In the genomic region with DNA sequence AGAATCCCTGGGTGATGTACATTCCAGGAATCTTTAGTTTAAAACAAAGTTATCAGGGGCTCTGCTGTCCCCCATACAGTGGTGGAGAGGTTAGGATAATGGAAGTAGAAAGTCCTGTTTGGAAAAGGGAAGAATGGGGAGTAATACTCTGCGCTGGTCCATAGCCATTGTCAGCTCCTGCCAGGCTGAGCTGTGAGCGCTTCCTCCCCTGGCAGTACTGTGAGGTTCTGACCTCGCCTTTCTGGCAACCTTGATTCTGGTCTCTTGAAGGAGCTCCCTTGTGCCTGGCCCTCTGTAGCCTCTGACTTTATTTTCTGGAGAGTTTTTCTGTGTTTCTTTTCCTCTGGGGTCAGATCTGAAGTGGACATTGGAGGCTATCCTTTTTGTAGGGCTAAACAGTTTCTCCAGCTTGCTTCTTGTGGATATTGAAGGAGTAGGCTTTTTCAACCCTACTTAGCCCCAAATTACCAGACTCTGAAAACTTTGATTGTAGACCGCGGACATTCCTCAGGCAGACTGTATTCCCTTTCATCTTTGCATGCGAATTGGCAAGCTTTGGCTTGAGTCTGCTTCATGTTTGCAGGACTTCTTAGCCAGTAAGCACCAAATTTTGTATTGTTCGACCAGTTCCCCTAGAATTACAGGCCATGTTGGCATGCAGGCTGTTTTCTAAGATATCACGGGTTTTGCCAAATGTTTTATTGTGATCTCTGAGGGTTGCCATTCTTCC, we compare ENCODE assay signal across 14 cellular contexts. TPM values are rescaled to one million over a fixed set of nuclear protein-coding genes. Genes with fewer than 3 reads are reported as not detected.
DNase-seq lines count a peak whose midpoint lies in the region; ATAC-seq and TF ChIP-seq lines count a peak whose summit lies in the region.
"Had no signal": no experiment of that assay in that cellular context is flagged by ENCODE, and none has a peak within 500 bp of the region (broad histone marks: within the 10 kb centered on the region; RNA-seq: fewer than 3 reads in every experiment).

No MANE protein-coding gene starts in this region.

- H3K4me3 Mint-ChIP-seq in natural killer cell, result no peak overlapping the region
- H3K4me3 Mint-ChIP-seq: activated CD8-positive, alpha-beta memory T cell treated with anti-CD3 and anti-CD28 coated beads, Interleukin-2, amount 10 ng/mL, durations not matched to agents 7 days and 5 days had no signal

- POLR2A ChIA-PET in Panc1 (lab: Charles Lee), result no interaction called here

- H3K4me1 Mint-ChIP-seq in natural killer cell, result peaks cover 33 to 42% of the 10 kb centered on the region in 2 donors
- H3K4me1 Mint-ChIP-seq: activated CD8-positive, alpha-beta memory T cell treated with anti-CD3 and anti-CD28 coated beads, Interleukin-2, amount 10 ng/mL, durations not matched to agents 7 days and 5 days had no signal

- H3K27ac ChIP-seq in Panc1 (ENCODE audit: low read length), result no peak overlapping the region
- H3K27ac ChIP-seq in esophagus (ENCODE audit: low read depth in 2 of 2, low read length in 1 of 2), result peak overlapping the region; percentile 74 to 81
- H3K27ac ChIP-seq in thyroid gland, result peak overlapping the region; percentile 43 to 52 (median 50)

- H3K4me1 ChIP-seq in Panc1 (ENCODE audit: control insufficient read depth, insufficient read depth, low read length) (no peaks in the 10 kb centered on the region), esophagus (ENCODE audit: control insufficient read depth in 2 of 2, insufficient read depth in 2 of 2, low read length in 1 of 2) (peaks cover 6 to 17% of the 10 kb centered on the region in 2 donors), mucosa of descending colon (ENCODE audit: low read depth) (peaks cover 5% of the 10 kb centered on the region), thyroid gland (peaks cover 25 to 31% of the 10 kb centered on the region in 2 donors)

- no peak for TF ChIP-seq CTCF in Panc1 (IDR thresholded peaks at IDR 0.05)
- no peak for TF ChIP-seq CTCF in mucosa of descending colon (IDR thresholded peaks at IDR 0.05)
- TF ChIP-seq CTCF in thyroid gland (IDR thresholded peaks at IDR 0.05), result no peak
- TF ChIP-seq CTCF in natural killer cell (IDR thresholded peaks at IDR 0.05), result no peak

- H3K9me3 ChIP-seq in Panc1 (ENCODE audit: control insufficient read depth, insufficient read depth, low read depth, low read length), result no peaks in the 10 kb centered on the region
- no peaks in the 10 kb centered on the region for H3K9me3 ChIP-seq in esophagus (ENCODE audit: control insufficient read depth in 2 of 2, insufficient read depth in 1 of 2, low read depth in 1 of 2, low read length in 1 of 2)
- H3K9me3 ChIP-seq in mucosa of descending colon, result no peaks in the 10 kb centered on the region
- H3K9me3 ChIP-seq in thyroid gland, result no peaks in the 10 kb centered on the region

- H3K36me3 Mint-ChIP-seq in natural killer cell, result no peaks in the 10 kb centered on the region

- WGBS in esophagus, 2 donors, result 38 to 50% methylated on average over 8 of the region's 8 CpGs
- WGBS in thyroid gland, 2 donors, result 53 to 72% methylated on average over 8 of the region's 8 CpGs

- no peak for TF ChIP-seq POLR2A in thyroid gland (IDR thresholded peaks at IDR 0.05)

- H3K9me3 Mint-ChIP-seq in natural killer cell, result no peaks in the 10 kb centered on the region

- no TSS peak for BruUV-seq in Panc1 (replicated peaks; lab: Mats Ljungman, UMichigan)

- H3K27me3 Mint-ChIP-seq in natural killer cell (ENCODE audit: low read depth in 2 of 2), result no peaks in the 10 kb centered on the region
- H3K27me3 Mint-ChIP-seq: activated CD8-positive, alpha-beta memory T cell treated with anti-CD3 and anti-CD28 coated beads, Interleukin-2, amount 10 ng/mL, durations not matched to agents 7 days and 5 days had no signal

- H3K27me3 ChIP-seq in Panc1 (ENCODE audit: control insufficient read depth, insufficient read depth, low read length) (no peaks in the 10 kb centered on the region), esophagus (ENCODE audit: control insufficient read depth in 1 of 2, insufficient read depth in 2 of 2, low read length in 2 of 2) (no peaks in the 10 kb centered on the region), thyroid gland (no peaks in the 10 kb centered on the region)

- peak; percentile 44; the same call in 1 of the 2 replicates for ATAC-seq in Panc1
- peak; percentile 31 for ATAC-seq in mucosa of descending colon
- no peak for ATAC-seq in HG02970 (IDR thresholded peaks at IDR 0.05; ENCODE audit: low FRiP score, unreplicated experiment)
- ATAC-seq in natural killer cell, result no peak
- no peak for ATAC-seq in GM19467 (IDR thresholded peaks at IDR 0.05; ENCODE audit: unreplicated experiment)
- ATAC-seq: activated CD8-positive, alpha-beta memory T cell treated with anti-CD3 and anti-CD28 coated beads, Interleukin-2, amount 10 ng/mL, durations not matched to agents 7 days and 5 days had no signal

- in situ Hi-C loops in Panc1 (cut with HindIII; ENCODE audit: low pct_unique_long_range_greater_than_20kb, low sequenced_read_pairs), result no loop called here

- H3K36me3 ChIP-seq in Panc1 (ENCODE audit: control insufficient read depth, insufficient read depth, low read length) (no peaks in the 10 kb centered on the region), esophagus (ENCODE audit: control insufficient read depth in 2 of 2, insufficient read depth in 2 of 2, low read length in 1 of 2) (no peaks in the 10 kb centered on the region), mucosa of descending colon (ENCODE audit: low read depth) (no peaks in the 10 kb centered on the region), thyroid gland (no peaks in the 10 kb centered on the region)

- H3K27ac Mint-ChIP-seq in natural killer cell, result no peak overlapping the region
- H3K27ac Mint-ChIP-seq: activated CD8-positive, alpha-beta memory T cell treated with anti-CD3 and anti-CD28 coated beads, Interleukin-2, amount 10 ng/mL, durations not matched to agents 7 days and 5 days had no signal

- CTCF ChIA-PET in Panc1 (lab: Charles Lee), result interaction anchor here (0.6 kb wide), 1 partner anchor 73 kb away, joined by 6 read pairs; no protein-coding TSS in a partner anchor

- H3K4me3 ChIP-seq in Panc1 (ENCODE audit: low read depth in 2 of 2, low read length in 2 of 2) (no peak overlapping the region), esophagus (ENCODE audit: low read depth in 1 of 2, low read length in 2 of 2) (no peak overlapping the region), mucosa of descending colon (no peak overlapping the region), thyroid gland (replicated peaks in 1 of 3) (no peak overlapping the region)

- intact Hi-C loops in Panc1 (cut with micrococcal nuclease; ENCODE audit: unreplicated experiment) (no loop called here), mucosa of descending colon (cut with DNase I, micrococcal nuclease) (no loop called here), thyroid gland (cut with DNase I) (no loop called here), natural killer cell (cut with micrococcal nuclease) (no loop called here)

- DNase-seq in Panc1 (ENCODE audit: low read depth, low spot score) (no peak), mucosa of descending colon (no peak), thyroid gland (peak; percentile 47 to 61), NCI-H1930 (lab: John Stamatoyannopoulos, UW) (no peak), natural killer cell (no peak)
- DNase-seq: activated CD8-positive, alpha-beta memory T cell treated with anti-CD3 and anti-CD28 coated beads, Interleukin-2, amount 10 ng/mL, durations not matched to agents 7 days and 5 days; DMS153; NCI-H1092 treated with DMSO at 0.1 percent for 48 hours; stimulated activated naive CD4-positive, alpha-beta T cell treated with Interleukin-2 at 50 U/mL for 16 hours; T-helper 2 cell had no signal

RNA-seq across cellular contexts. Expression of a gene that starts 13.8 kb away (rescaled TPM):
- total RNA-seq in Panc1 (2021; ENCODE audit: unreplicated experiment) (54.7 TPM), mucosa of descending colon (10 to 100 TPM; 40.7 to 66.2 (median 41.4) TPM), thyroid gland (10 to 100 TPM; 64.0 to 89.0 (median 71.0) TPM), natural killer cell (10 to 100 TPM; 37.0 to 48.0 (median 41.4) TPM)
- polyA plus RNA-seq in Panc1 (2012; ENCODE audit: insufficient read length), result 52.9 TPM
- 10 to 100 TPM; 15.6 to 23.2 TPM for polyA plus RNA-seq in esophagus

RNA-seq across cellular contexts. Expression of a gene that starts 49.5 kb away (rescaled TPM):
- total RNA-seq in Panc1 (2021; ENCODE audit: unreplicated experiment), result 28.9 TPM
- polyA plus RNA-seq in Panc1 (2012; ENCODE audit: insufficient read length), result 28.4 TPM
- polyA plus RNA-seq in esophagus, result 10 to 100 TPM; 47.6 to 66.9 TPM
- 1 to 10 TPM in 2 of 3 donors, under 1 TPM in 1; 0.69 to 4.1 (median 1.7) TPM for total RNA-seq in mucosa of descending colon
- 10 to 100 TPM in 3 of 4 donors, 1 to 10 TPM in 1; 7.2 to 39.8 (median 32.8) TPM for total RNA-seq in thyroid gland
- 1 to 10 TPM in 2 of 3 donors, under 1 TPM in 1; 0.89 to 2.3 (median 1.5) TPM for total RNA-seq in natural killer cell
- total RNA-seq: activated CD8-positive, alpha-beta memory T cell treated with anti-CD3 and anti-CD28 coated beads, Interleukin-2, amount 10 ng/mL, durations not matched to agents 7 days and 5 days; glomerular endothelial cell had no signal

Comparison
In these comparisons a context has a peak if more than half of its experiments do, and no peak if none do; other contexts are left out.
1. ATAC-seq: peak in Panc1 (single experiment) and mucosa of descending colon (single experiment); none in HG02970 (single experiment), natural killer cell (0 of 3) and GM19467 (single experiment).
2. DNase-seq: peak in thyroid gland (2 of 2); none in Panc1 (single experiment), mucosa of descending colon (0 of 3), NCI-H1930 (0 of 2) and natural killer cell (single experiment).